Comparison of ENCODE assay signal across 1 cellular context in the genomic region with DNA sequence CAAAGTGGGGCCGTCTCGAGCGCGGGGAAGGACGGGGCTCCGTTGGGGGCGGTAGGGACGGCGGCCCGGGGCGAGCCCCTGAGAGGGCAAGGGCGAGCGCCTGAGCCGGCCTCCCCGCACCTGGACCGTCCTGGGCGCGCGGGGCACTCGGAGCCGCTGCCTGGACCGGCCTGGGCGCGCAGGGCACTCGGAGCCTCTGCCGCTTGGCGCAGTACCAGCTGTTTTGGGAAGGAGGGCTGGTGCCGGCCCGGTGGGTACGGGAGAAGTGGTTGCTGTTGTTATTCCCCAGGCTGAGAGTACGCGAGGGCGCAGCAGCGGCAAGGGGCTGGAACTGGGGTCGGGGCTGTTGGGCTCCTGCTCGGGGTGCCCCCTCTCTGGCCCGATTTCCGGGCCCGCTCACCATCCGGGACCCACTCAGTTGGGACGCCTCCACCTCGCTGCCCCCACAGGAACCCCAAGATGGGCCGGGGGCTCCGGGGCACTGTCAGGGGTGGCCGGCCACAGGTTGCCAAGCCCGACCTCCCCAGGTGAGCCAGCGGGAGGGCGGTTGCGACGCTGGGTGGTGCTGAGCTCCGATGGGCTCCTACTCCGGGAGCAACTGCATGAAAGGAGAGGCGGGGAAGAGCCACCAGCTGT.
TF ChIP-seq lines count a peak whose summit lies in the region.

No MANE protein-coding gene starts in this region.

TF ChIP-seq in IMR-90, 13 proteins besides CTCF, POLR2A, EP300 and RAD21:
- TF ChIP-seq CHD1 (IDR thresholded peaks at IDR 0.05; ENCODE audit: low read depth, low read length): no peak
- TF ChIP-seq, protein P1, sequence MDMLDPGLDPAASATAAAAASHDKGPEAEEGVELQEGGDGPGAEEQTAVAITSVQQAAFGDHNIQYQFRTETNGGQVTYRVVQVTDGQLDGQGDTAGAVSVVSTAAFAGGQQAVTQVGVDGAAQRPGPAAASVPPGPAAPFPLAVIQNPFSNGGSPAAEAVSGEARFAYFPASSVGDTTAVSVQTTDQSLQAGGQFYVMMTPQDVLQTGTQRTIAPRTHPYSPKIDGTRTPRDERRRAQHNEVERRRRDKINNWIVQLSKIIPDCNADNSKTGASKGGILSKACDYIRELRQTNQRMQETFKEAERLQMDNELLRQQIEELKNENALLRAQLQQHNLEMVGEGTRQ (IDR thresholded peaks at IDR 0.05; ENCODE audit: low read depth, low read length): no peak
- TF ChIP-seq SMC3 (IDR thresholded peaks at IDR 0.05; ENCODE audit: low read depth, low read length): no peak
- no peak for TF ChIP-seq MXI1 (IDR thresholded peaks at IDR 0.05; ENCODE audit: borderline replicate concordance, low read depth, low read length)
- no peak for TF ChIP-seq BHLHE40 (IDR thresholded peaks at IDR 0.05; ENCODE audit: low read depth, low read length)
- no peak for TF ChIP-seq CEBPB (IDR thresholded peaks at IDR 0.05; ENCODE audit: low read depth, low read length)
- no peak for TF ChIP-seq RFX5 (IDR thresholded peaks at IDR 0.05; ENCODE audit: low read depth, low read length)
- TF ChIP-seq FOS (IDR thresholded peaks at IDR 0.05; ENCODE audit: low read depth, low read length): no peak
- TF ChIP-seq RCOR1 (IDR thresholded peaks at IDR 0.05; ENCODE audit: insufficient replicate concordance, low read length): no peak
- TF ChIP-seq NFE2L2 (IDR thresholded peaks at IDR 0.05; ENCODE audit: low read depth, low read length): no peak
- TF ChIP-seq MAZ (IDR thresholded peaks at IDR 0.05; ENCODE audit: borderline replicate concordance, low read depth, low read length): no peak
- TF ChIP-seq, protein P2, sequence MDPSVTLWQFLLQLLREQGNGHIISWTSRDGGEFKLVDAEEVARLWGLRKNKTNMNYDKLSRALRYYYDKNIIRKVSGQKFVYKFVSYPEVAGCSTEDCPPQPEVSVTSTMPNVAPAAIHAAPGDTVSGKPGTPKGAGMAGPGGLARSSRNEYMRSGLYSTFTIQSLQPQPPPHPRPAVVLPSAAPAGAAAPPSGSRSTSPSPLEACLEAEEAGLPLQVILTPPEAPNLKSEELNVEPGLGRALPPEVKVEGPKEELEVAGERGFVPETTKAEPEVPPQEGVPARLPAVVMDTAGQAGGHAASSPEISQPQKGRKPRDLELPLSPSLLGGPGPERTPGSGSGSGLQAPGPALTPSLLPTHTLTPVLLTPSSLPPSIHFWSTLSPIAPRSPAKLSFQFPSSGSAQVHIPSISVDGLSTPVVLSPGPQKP (IDR thresholded peaks at IDR 0.05; ENCODE audit: borderline replicate concordance, low read depth, low read length): no peak
- no peak for TF ChIP-seq MAFK (IDR thresholded peaks at IDR 0.05; ENCODE audit: low read depth, low read length)
